Comparison of ENCODE assay signal across 8 cellular contexts in the genomic region with DNA sequence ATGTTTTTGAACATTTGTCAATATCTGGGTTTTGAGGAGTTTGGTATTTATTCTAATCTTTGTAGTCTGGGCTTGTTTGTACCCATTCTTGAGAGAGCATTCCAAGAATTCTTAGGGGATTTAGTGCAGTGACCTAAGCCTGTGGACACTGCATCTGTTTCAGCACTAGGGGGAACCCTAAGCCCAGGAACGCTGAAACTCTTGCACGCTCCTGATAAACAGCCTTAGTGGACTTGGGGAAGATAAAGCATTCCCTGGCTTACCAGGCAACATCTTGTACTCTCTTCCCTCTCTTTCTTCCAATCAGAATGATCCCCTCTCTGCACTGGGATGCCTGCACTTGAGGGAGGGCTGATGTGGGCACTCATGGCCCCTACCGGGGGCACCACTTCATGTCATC.
DNase-seq lines count a peak whose midpoint lies in the region; ATAC-seq and TF ChIP-seq lines count a peak whose summit lies in the region.

No MANE protein-coding gene starts in this region.

- no peaks in the 10 kb centered on the region for H3K27me3 ChIP-seq in Panc1 (ENCODE audit: control insufficient read depth, insufficient read depth, low read length)

- peak; percentile 69 for TF ChIP-seq CTCF in Panc1 (IDR thresholded peaks at IDR 0.05)
- peak; percentile 59 for TF ChIP-seq CTCF in fibroblast of the aortic adventitia (IDR thresholded peaks at IDR 0.05; ENCODE audit: insufficient read depth, low read length)

- H3K4me3 ChIP-seq in Panc1 (ENCODE audit: low read depth in 2 of 2, low read length in 2 of 2), result no peak overlapping the region
- H3K4me3 ChIP-seq in fibroblast of the aortic adventitia (ENCODE audit: low read depth, low read length), result no peak overlapping the region

- no peak overlapping the region for H3K27ac ChIP-seq in Panc1 (ENCODE audit: low read length)

- H3K4me3 Mint-ChIP-seq in T-cell, result no peak overlapping the region

- no peaks in the 10 kb centered on the region for H3K36me3 Mint-ChIP-seq in T-cell

- DNase-seq in DMS 273 treated with DMSO at 0.1 percent for 48 hours (lab: John Stamatoyannopoulos, UW) (peak; percentile 16), HK-2 (ENCODE audit: unreplicated experiment) (peak; percentile 24), Panc1 (ENCODE audit: low read depth, low spot score) (peak; percentile 22), fibroblast of the aortic adventitia (ENCODE audit: low read depth) (peak; percentile 42), T-cell (no peak), posterior vena cava (ENCODE audit: low spot score) (no peak)
- no peak for DNase-seq in activated CD4-positive, alpha-beta T cell treated with anti-CD3 and anti-CD28 coated beads for 48 hours

- H3K4me1 ChIP-seq in Panc1 (ENCODE audit: control insufficient read depth, insufficient read depth, low read length), result no peaks in the 10 kb centered on the region

- CTCF ChIA-PET in Panc1 (lab: Charles Lee) (no interaction called here), T-cell (lab: Charles Lee) (no interaction called here)

- peaks cover 0 to 3% of the 10 kb centered on the region in 2 donors for H3K27me3 Mint-ChIP-seq in T-cell

- H3K9me3 ChIP-seq in Panc1 (ENCODE audit: control insufficient read depth, insufficient read depth, low read depth, low read length), result no peaks in the 10 kb centered on the region

- intact Hi-C loops in Panc1 (cut with micrococcal nuclease; ENCODE audit: unreplicated experiment) (no loop called here), posterior vena cava (cut with DNase I) (no loop called here)

- in situ Hi-C loops in Panc1 (cut with HindIII; ENCODE audit: low pct_unique_long_range_greater_than_20kb, low sequenced_read_pairs), result no loop called here

- POLR2A ChIA-PET in Panc1 (lab: Charles Lee) (no interaction called here), T-cell (lab: Charles Lee) (no interaction called here)

- H3K27ac Mint-ChIP-seq in T-cell, result no peak overlapping the region

- BruUV-seq in Panc1 (replicated peaks; lab: Mats Ljungman, UMichigan), result no TSS peak

- H3K4me1 Mint-ChIP-seq in T-cell, result no peaks in the 10 kb centered on the region

- H3K36me3 ChIP-seq in Panc1 (ENCODE audit: control insufficient read depth, insufficient read depth, low read length), result no peaks in the 10 kb centered on the region

- peaks cover 0 to 11% (median 0%) of the 10 kb centered on the region in 3 donors for H3K9me3 Mint-ChIP-seq in T-cell

- ATAC-seq in Panc1, result peak; percentile 74; the same call in 1 of the 2 replicates
- ATAC-seq in HG03097 (IDR thresholded peaks at IDR 0.05; ENCODE audit: low FRiP score, unreplicated experiment), result no peak
- ATAC-seq in T-cell (replicated peaks in 1 of 4), result no peak

Comparison
In these comparisons a context has a peak if more than half of its experiments do, and no peak if none do; other contexts are left out.
1. DNase-seq: peak in DMS 273 treated with DMSO at 0.1 percent for 48 hours (single experiment), HK-2 (single experiment), Panc1 (single experiment) and fibroblast of the aortic adventitia (single experiment); none in T-cell (0 of 34), activated CD4-positive, alpha-beta T cell treated with anti-CD3 and anti-CD28 coated beads for 48 hours (single experiment) and posterior vena cava (single experiment).